Comparison of ENCODE assay signal across 11 cellular contexts in genomic region chr6:145904878-145905277, GRCh38. TPM values are rescaled to one million over a fixed set of nuclear protein-coding genes. Genes with fewer than 3 reads are reported as not detected.
DNase-seq lines count a peak whose midpoint lies in the region; ATAC-seq and TF ChIP-seq lines count a peak whose summit lies in the region.
"Had no signal": no experiment of that assay in that cellular context is flagged by ENCODE, and none has a peak within 500 bp of the region (broad histone marks: within the 10 kb centered on the region; RNA-seq: fewer than 3 reads in every experiment).

No MANE protein-coding gene starts in this region.

- H3K4me1 Mint-ChIP-seq in dendritic cell treated with granulocyte-macrophage colony-stimulating factor and Interleukin-4, amounts not matched to agents 40 ng/mL and 50 ng/mL, for 4 days (ENCODE audit: low read depth), result peaks cover 19% of the 10 kb centered on the region
- H3K4me1 Mint-ChIP-seq in activated naive CD4-positive, alpha-beta T cell treated with anti-CD3 and anti-CD28 coated beads, Interleukin-2, amount 10 ng/mL, durations not matched to agents 7 days and 5 days, result peaks cover 4% of the 10 kb centered on the region
- H3K4me1 Mint-ChIP-seq in T-helper 17 cell, result peaks cover 3% of the 10 kb centered on the region
- no peaks in the 10 kb centered on the region for H3K4me1 Mint-ChIP-seq in neural progenitor cell

- H3K36me3 ChIP-seq in Karpas-422 (ENCODE audit: insufficient read depth, low read length) (peaks cover 54% of the 10 kb centered on the region), neural progenitor cell (peaks cover 15% of the 10 kb centered on the region)

- H3K9me2 ChIP-seq in Karpas-422 (replicated peaks; ENCODE audit: insufficient read depth, low read length), result no peaks in the 10 kb centered on the region

- H3K79me2 ChIP-seq in Karpas-422 (ENCODE audit: low read length) (peaks cover 17% of the 10 kb centered on the region; the same call in 1 of the 2 replicates), neural progenitor cell (ENCODE audit: low read depth) (no peaks in the 10 kb centered on the region)

- H3K27ac ChIP-seq in Karpas-422 (ENCODE audit: low read length), result peak overlapping the region; percentile 89
- H3K27ac ChIP-seq in neural progenitor cell, result no peak overlapping the region

- H3K27ac Mint-ChIP-seq in dendritic cell treated with granulocyte-macrophage colony-stimulating factor and Interleukin-4, amounts not matched to agents 40 ng/mL and 50 ng/mL, for 4 days, result peak overlapping the region; percentile 37
- no peak overlapping the region for H3K27ac Mint-ChIP-seq in activated naive CD4-positive, alpha-beta T cell treated with anti-CD3 and anti-CD28 coated beads, Interleukin-2, amount 10 ng/mL, durations not matched to agents 7 days and 5 days
- H3K27ac Mint-ChIP-seq in T-helper 17 cell (no peak overlapping the region), neural progenitor cell (no peak overlapping the region)

- no peaks in the 10 kb centered on the region for H3K9me3 ChIP-seq in Karpas-422 (ENCODE audit: low read length)
- H3K9me3 ChIP-seq in T-helper 17 cell (ENCODE audit: control insufficient read depth, low read length, poor library complexity, severe bottlenecking), result no peaks in the 10 kb centered on the region
- no peaks in the 10 kb centered on the region for H3K9me3 ChIP-seq in neural progenitor cell (ENCODE audit: low read depth)
- H3K9me3 ChIP-seq: Caco-2 had no signal

- H3K27me3 ChIP-seq in Karpas-422 (ENCODE audit: low read length), result no peaks in the 10 kb centered on the region
- no peaks in the 10 kb centered on the region for H3K27me3 ChIP-seq in neural progenitor cell

- H4K20me1 ChIP-seq in Karpas-422 (ENCODE audit: insufficient read depth, low read depth, low read length) (no peaks in the 10 kb centered on the region), neural progenitor cell (ENCODE audit: low read depth) (no peaks in the 10 kb centered on the region)

- peaks cover 8% of the 10 kb centered on the region for H3K9me3 Mint-ChIP-seq in dendritic cell treated with granulocyte-macrophage colony-stimulating factor and Interleukin-4, amounts not matched to agents 40 ng/mL and 50 ng/mL, for 4 days
- H3K9me3 Mint-ChIP-seq in activated naive CD4-positive, alpha-beta T cell treated with anti-CD3 and anti-CD28 coated beads, Interleukin-2, amount 10 ng/mL, durations not matched to agents 7 days and 5 days, result no peaks in the 10 kb centered on the region
- H3K9me3 Mint-ChIP-seq in neural progenitor cell, result no peaks in the 10 kb centered on the region

- H3K4me2 ChIP-seq in Karpas-422 (ENCODE audit: low read depth, low read length, poor library complexity, severe bottlenecking) (peak overlapping the region; percentile 66), neural progenitor cell (no peak overlapping the region)

- peaks cover 32% of the 10 kb centered on the region for H3K4me1 ChIP-seq in Karpas-422 (ENCODE audit: low read length)
- no peaks in the 10 kb centered on the region for H3K4me1 ChIP-seq in neural progenitor cell

- H3K4me3 ChIP-seq in Karpas-422 (ENCODE audit: low read length), result peak overlapping the region; percentile 26; the same call in 1 of the 2 replicates
- no peak overlapping the region for H3K4me3 ChIP-seq in neural progenitor cell

- ATAC-seq in GM21390 (IDR thresholded peaks at IDR 0.05; ENCODE audit: unreplicated experiment), result peak; percentile 47
- no peak for ATAC-seq in T-helper 17 cell

- H3K4me3 Mint-ChIP-seq in dendritic cell treated with granulocyte-macrophage colony-stimulating factor and Interleukin-4, amounts not matched to agents 40 ng/mL and 50 ng/mL, for 4 days, result no peak overlapping the region
- H3K4me3 Mint-ChIP-seq in activated naive CD4-positive, alpha-beta T cell treated with anti-CD3 and anti-CD28 coated beads, Interleukin-2, amount 10 ng/mL, durations not matched to agents 7 days and 5 days, result no peak overlapping the region
- H3K4me3 Mint-ChIP-seq in T-helper 17 cell (no peak overlapping the region), neural progenitor cell (no peak overlapping the region)

- H3K27me3 Mint-ChIP-seq in dendritic cell treated with granulocyte-macrophage colony-stimulating factor and Interleukin-4, amounts not matched to agents 40 ng/mL and 50 ng/mL, for 4 days, result no peaks in the 10 kb centered on the region
- no peaks in the 10 kb centered on the region for H3K27me3 Mint-ChIP-seq in activated naive CD4-positive, alpha-beta T cell treated with anti-CD3 and anti-CD28 coated beads, Interleukin-2, amount 10 ng/mL, durations not matched to agents 7 days and 5 days
- H3K27me3 Mint-ChIP-seq in T-helper 17 cell, result no peaks in the 10 kb centered on the region
- H3K27me3 Mint-ChIP-seq in neural progenitor cell (ENCODE audit: insufficient read depth, low read depth), result no peaks in the 10 kb centered on the region

- intact Hi-C loops in dendritic cell treated with granulocyte-macrophage colony-stimulating factor and Interleukin-4, amounts not matched to agents 40 ng/mL and 50 ng/mL, for 4 days (cut with micrococcal nuclease), result no loop called here

- H3F3A ChIP-seq in neural progenitor cell (ENCODE audit: low read depth), result no peaks in the 10 kb centered on the region

- DNase-seq in DMS153 treated with DMSO at 0.1 percent for 48 hours (lab: John Stamatoyannopoulos, UW; ENCODE audit: unreplicated experiment) (peak; percentile 67), Karpas-422 (peak; percentile 70), T-helper 17 cell (no peak), NCI-H2107 treated with DMSO at 0.1 percent for 48 hours (lab: John Stamatoyannopoulos, UW; ENCODE audit: unreplicated experiment) (no peak), neural progenitor cell (ENCODE audit: low spot score) (no peak)
- no peak for DNase-seq in activated naive CD4-positive, alpha-beta T cell treated with anti-CD3 and anti-CD28 coated beads, Interleukin-2, amount 10 ng/mL, durations not matched to agents 7 days and 5 days
- DNase-seq: Caco-2; mesendoderm; stimulated activated CD4-positive, alpha-beta T cell treated with anti-CD3 and anti-CD28 coated beads, Interleukin-4, amount 100 ng/mL, for 24 hours had no signal

- H2AFZ ChIP-seq in Karpas-422 (ENCODE audit: low read length), result 0 out of 2 replicates have a peak overlapping the region, but pooled peaks have one; percentile 39
- no peak overlapping the region for H2AFZ ChIP-seq in neural progenitor cell (replicated peaks)

- CTCF ChIA-PET in activated naive CD4-positive, alpha-beta T cell treated with anti-CD3 and anti-CD28 coated beads, Interleukin-2, amount 10 ng/mL, durations not matched to agents 7 days and 5 days (lab: Charles Lee), result no interaction called here

- TF ChIP-seq CTCF in neural progenitor cell (IDR thresholded peaks at IDR 0.05), result no peak

- H3K9ac ChIP-seq in Karpas-422 (ENCODE audit: low read length), result peak overlapping the region; percentile 51
- no peak overlapping the region for H3K9ac ChIP-seq in neural progenitor cell

- H3K36me3 Mint-ChIP-seq in dendritic cell treated with granulocyte-macrophage colony-stimulating factor and Interleukin-4, amounts not matched to agents 40 ng/mL and 50 ng/mL, for 4 days (ENCODE audit: low read depth), result peaks cover 56% of the 10 kb centered on the region
- peaks cover 38% of the 10 kb centered on the region for H3K36me3 Mint-ChIP-seq in activated naive CD4-positive, alpha-beta T cell treated with anti-CD3 and anti-CD28 coated beads, Interleukin-2, amount 10 ng/mL, durations not matched to agents 7 days and 5 days
- peaks cover 17% of the 10 kb centered on the region for H3K36me3 Mint-ChIP-seq in T-helper 17 cell (ENCODE audit: low read depth)
- peaks cover 40% of the 10 kb centered on the region for H3K36me3 Mint-ChIP-seq in neural progenitor cell

RNA-seq across cellular contexts. Expression of gene SHPRH, which starts 59.3 kb away (rescaled TPM):
- total RNA-seq in Karpas-422 (2014; rRNA removed; shearing (Covaris generic); ENCODE audit: low replicate concordance), result 32.3 and 45.0 TPM in 2 replicates
- 10 to 100 TPM; 15.0 to 19.2 TPM for total RNA-seq in T-helper 17 cell
- total RNA-seq in neural progenitor cell (ENCODE audit: low replicate concordance), result 36.1 and 59.6 TPM in 2 replicates

Comparison
In these comparisons a context has a peak if more than half of its experiments do, and no peak if none do; other contexts are left out.
1. DNase-seq: peak in DMS153 treated with DMSO at 0.1 percent for 48 hours (single experiment) and Karpas-422 (single experiment); none in activated naive CD4-positive, alpha-beta T cell treated with anti-CD3 and anti-CD28 coated beads, Interleukin-2, amount 10 ng/mL, durations not matched to agents 7 days and 5 days (single experiment), T-helper 17 cell (0 of 3), NCI-H2107 treated with DMSO at 0.1 percent for 48 hours (single experiment) and neural progenitor cell (single experiment).